ENCODE assay signal across 8 cellular contexts in genomic region chr19:40714519-40715299, GRCh38. TPM values are rescaled to one million over a fixed set of nuclear protein-coding genes. Genes with fewer than 3 reads are reported as not detected.
A peak's percentile ranks its signal among the peaks of the same experiment; 100 is the strongest.
DNase-seq lines count a peak whose midpoint lies in the region; ATAC-seq, FAIRE-seq and TF ChIP-seq lines count a peak whose summit lies in the region.

No MANE protein-coding gene starts in this region.

- TF ChIP-seq EP300 in HepG2 (IDR thresholded peaks at IDR 0.05; ENCODE audit: low read depth in 2 of 2, low read length in 2 of 2) (no peak), HepG2 (CRISPR knock-in tag; IDR thresholded peaks at IDR 0.05; ENCODE audit: borderline replicate concordance) (no peak)

- H3K79me2 ChIP-seq in HepG2 (ENCODE audit: insufficient read depth, low read length): peaks cover 25% of the 10 kb centered on the region

- no peaks in the 10 kb centered on the region; a peak in 1 of 5 replicates for H3K27me3 ChIP-seq in HepG2 (ENCODE audit: control insufficient read depth in 1 of 2, insufficient read depth in 2 of 2, low read length in 2 of 2)

- BruUV-seq in HepG2 (replicated peaks; lab: Mats Ljungman, UMichigan): no TSS peak

- no peak for TF ChIP-seq POLR2A in HepG2 (IDR thresholded peaks at IDR 0.05; ENCODE audit: insufficient read depth in 1 of 2, low read depth in 2 of 2, low read length in 2 of 2)

- POLR2A ChIA-PET in HepG2 (lab: Yijun Ruan, JAX): interaction anchor here (1.0 kb wide), 1 partner anchor 63 kb away, joined by 6 read pairs; the partner anchor contains the start of gene RAB4B

- no peak for TF ChIP-seq CTCF in HepG2 (CRISPR knock-in tag; IDR thresholded peaks at IDR 0.05)

- intact Hi-C loops in HepG2 (cut with micrococcal nuclease; ENCODE audit: unreplicated experiment): loop anchor here (5.0 kb wide), 1 partner anchor 93 kb away; no protein-coding TSS in a partner anchor

- H3K9ac ChIP-seq in HepG2 (ENCODE audit: insufficient read depth, low read depth, low read length): peak overlapping the region; percentile 96

- H4K20me1 ChIP-seq in HepG2 (ENCODE audit: insufficient read depth, low read length): 0 out of 2 replicates have a peak, but pooled peaks cover 4% of the 10 kb centered on the region

- H3K36me3 ChIP-seq in HepG2 (replicated peaks in 1 of 2; ENCODE audit: control insufficient read depth in 1 of 2, insufficient read depth in 2 of 2, low read length in 2 of 2): peaks cover 2 to 4% of the 10 kb centered on the region in 2 experiments; a peak in 3 of 5 replicates

- H3K27ac ChIP-seq in HepG2 (ENCODE audit: extremely low read length, insufficient read depth, low read length): peak overlapping the region; percentile 95

- H3K4me3 ChIP-seq in HepG2 (replicated peaks in 1 of 3; ENCODE audit: insufficient read depth in 1 of 3, low read depth in 2 of 3, low read length in 3 of 3): peak overlapping the region; percentile 90 to 99 (median 92)

- in situ Hi-C loops in HepG2 (cut with HindIII; ENCODE audit: extremely low pct_ligation_motif_present, low pct_unique_long_range_greater_than_20kb): loop anchor here (5.0 kb wide), 1 partner anchor 38 kb away; the partner anchor contains the start of genes ACTMAP and SNRPA

- DNase-seq in Ammon's horn (ENCODE audit: low spot score): peak; percentile 98
- DNase-seq in GM19239 (ENCODE audit: insufficient read length, low spot score): peak; percentile 90
- DNase-seq in NCI-H526 (lab: John Stamatoyannopoulos, UW): peak; percentile 90 to 98
- DNase-seq in activated CD4-positive, alpha-beta T cell treated with anti-CD3 and anti-CD28 coated beads, Interleukin-2, amount 50 U/mL, for 24 hours (ENCODE audit: low read depth in 1 of 2, low spot score in 1 of 2): peak; percentile 76 to 87
- DNase-seq in dedifferentiated amniotic fluid mesenchymal stem cell (ENCODE audit: extremely low spot score): peak; percentile 90
- DNase-seq in HepG2 (ENCODE audit: low spot score): peak; percentile 81
- peak; percentile 94 for DNase-seq in stimulated activated CD4-positive, alpha-beta T cell treated with anti-CD3 and anti-CD28 coated beads, Interleukin-2, amount 100 ng/mL, for 24 hours

- CTCF ChIA-PET in HepG2 (lab: Yijun Ruan, JAX; ENCODE audit: low intra/inter-chr PET ratio, low total read pairs): no interaction called here

- no peaks in the 10 kb centered on the region for H3K9me3 ChIP-seq in HepG2 (ENCODE audit: low read length)

- ATAC-seq in HG03442 (IDR thresholded peaks at IDR 0.05; ENCODE audit: unreplicated experiment) (peak; percentile 51), HepG2 (peak; percentile 81)

- WGBS in HepG2 (ENCODE audit: low lambda C conversion rate): 7% methylated on average over 26 of the region's 31 CpGs

- FAIRE-seq in GM19239 (lab: Jason Lieb, UNC) (peak; percentile 84), HepG2 (lab: Jason Lieb, UNC) (peak; percentile 64)

- peaks cover 24% of the 10 kb centered on the region for H3K4me1 ChIP-seq in HepG2 (ENCODE audit: insufficient read depth, low read length)

- TF ChIP-seq RAD21 in HepG2 (CRISPR knock-in tag; IDR thresholded peaks at IDR 0.05): no peak

- peak overlapping the region; percentile 94 for H3K4me2 ChIP-seq in HepG2 (ENCODE audit: low read depth, low read length)

- H2AFZ ChIP-seq in HepG2 (ENCODE audit: low read length): no peak overlapping the region

RNA-seq across cellular contexts. Expression of gene COQ8B, which starts 2.0 kb away (rescaled TPM):
- total RNA-seq in HepG2 (2016; rRNA removed; fragmentation: Illumina TruSeq; extraction: Trizol): 10.3 and 17.2 TPM in 2 replicates
- total RNA-seq in HepG2 (2016; cell fraction: cytosol; rRNA removed; fragmentation: Illumina TruSeq; extraction: Trizol; ENCODE audit: low read depth): 11.6 and 12.3 TPM in 2 replicates
- 8.6 and 17.5 TPM in 2 replicates for total RNA-seq in HepG2 (2016; cell fraction: insoluble cytoplasmic fraction; rRNA removed; fragmentation: Illumina TruSeq; extraction: Trizol)
- 16.6 and 19.5 TPM in 2 replicates for total RNA-seq in HepG2 (2016; cell fraction: membrane; rRNA removed; fragmentation: Illumina TruSeq; extraction: Trizol)
- total RNA-seq in HepG2 (2016; cell fraction: nucleus; rRNA removed; fragmentation: Illumina TruSeq; extraction: Trizol): 13.3 and 18.3 TPM in 2 replicates
- polyA plus RNA-seq in HepG2 (2011; rRNA removed): 12.3 and 14.7 TPM in 2 replicates
- polyA plus RNA-seq in HepG2 (2011; cell fraction: cytosol; rRNA removed): 9.9 and 15.6 TPM in 2 replicates
- polyA plus RNA-seq in HepG2 (2011; cell fraction: nucleus; rRNA removed): 54.2 and 65.2 TPM in 2 replicates
- polyA plus RNA-seq in HepG2 (2012): 8.7 and 13.0 TPM in 2 replicates
- polyA plus RNA-seq in HepG2 (2016; cell fraction: cytosol; fragmentation: Illumina TruSeq; extraction: Trizol; ENCODE audit: low read depth): 5.6 and 6.3 TPM in 2 replicates
- polyA plus RNA-seq in HepG2 (2016; cell fraction: insoluble cytoplasmic fraction; fragmentation: Illumina TruSeq; extraction: Trizol; ENCODE audit: low read depth): 7.8 and 9.6 TPM in 2 replicates
- polyA plus RNA-seq in HepG2 (2016; cell fraction: membrane; fragmentation: Illumina TruSeq; extraction: Trizol; ENCODE audit: low read depth): 8.1 and 8.4 TPM in 2 replicates
- 21.5 and 25.0 TPM in 2 replicates for polyA plus RNA-seq in HepG2 (2016; cell fraction: nucleus; fragmentation: Illumina TruSeq; extraction: Trizol; ENCODE audit: insufficient read depth, low read depth)
- 22.0 and 30.0 TPM in 2 replicates for polyA minus RNA-seq in HepG2 (2011; rRNA and poly(A)+ RNA removed; ENCODE audit: low replicate concordance)
- polyA minus RNA-seq in HepG2 (2011; cell fraction: cytosol; rRNA and poly(A)+ RNA removed): 7.7 and 9.0 TPM in 2 replicates
- 19.1 and 21.8 TPM in 2 replicates for polyA minus RNA-seq in HepG2 (2011; cell fraction: nucleus; rRNA and poly(A)+ RNA removed)

RNA-seq across cellular contexts. Expression of gene ITPKC, which starts 2.2 kb away (rescaled TPM):
- 11.2 and 11.3 TPM in 2 replicates for total RNA-seq in HepG2 (2016; rRNA removed; fragmentation: Illumina TruSeq; extraction: Trizol)
- 2.2 and 2.9 TPM in 2 replicates for total RNA-seq in HepG2 (2016; cell fraction: cytosol; rRNA removed; fragmentation: Illumina TruSeq; extraction: Trizol; ENCODE audit: low read depth)
- total RNA-seq in HepG2 (2016; cell fraction: insoluble cytoplasmic fraction; rRNA removed; fragmentation: Illumina TruSeq; extraction: Trizol): 11.1 and 11.2 TPM in 2 replicates
- 6.2 and 7.0 TPM in 2 replicates for total RNA-seq in HepG2 (2016; cell fraction: membrane; rRNA removed; fragmentation: Illumina TruSeq; extraction: Trizol)
- 9.4 and 10.1 TPM in 2 replicates for total RNA-seq in HepG2 (2016; cell fraction: nucleus; rRNA removed; fragmentation: Illumina TruSeq; extraction: Trizol)
- 6.9 and 12.4 TPM in 2 replicates for polyA plus RNA-seq in HepG2 (2011; rRNA removed)
- polyA plus RNA-seq in HepG2 (2011; cell fraction: cytosol; rRNA removed): 7.5 and 8.3 TPM in 2 replicates
- polyA plus RNA-seq in HepG2 (2011; cell fraction: nucleus; rRNA removed): 10.9 and 11.5 TPM in 2 replicates
- polyA plus RNA-seq in HepG2 (2012): 5.5 and 8.9 TPM in 2 replicates
- polyA plus RNA-seq in HepG2 (2016; cell fraction: cytosol; fragmentation: Illumina TruSeq; extraction: Trizol; ENCODE audit: low read depth): 1.6 and 1.9 TPM in 2 replicates
- polyA plus RNA-seq in HepG2 (2016; cell fraction: insoluble cytoplasmic fraction; fragmentation: Illumina TruSeq; extraction: Trizol; ENCODE audit: low read depth): 9.6 and 11.1 TPM in 2 replicates
- 4.0 and 4.4 TPM in 2 replicates for polyA plus RNA-seq in HepG2 (2016; cell fraction: membrane; fragmentation: Illumina TruSeq; extraction: Trizol; ENCODE audit: low read depth)
- 16.8 and 17.2 TPM in 2 replicates for polyA plus RNA-seq in HepG2 (2016; cell fraction: nucleus; fragmentation: Illumina TruSeq; extraction: Trizol; ENCODE audit: insufficient read depth, low read depth)
- polyA minus RNA-seq in HepG2 (2011; rRNA and poly(A)+ RNA removed; ENCODE audit: low replicate concordance): 7.6 and 22.0 TPM in 2 replicates
- 4.2 and 6.6 TPM in 2 replicates for polyA minus RNA-seq in HepG2 (2011; cell fraction: cytosol; rRNA and poly(A)+ RNA removed)
- polyA minus RNA-seq in HepG2 (2011; cell fraction: nucleus; rRNA and poly(A)+ RNA removed): 5.5 and 7.5 TPM in 2 replicates

RNA-seq across cellular contexts. Expression of gene NUMBL, which starts 24.3 kb away (rescaled TPM):
- 0.20 and 0.49 TPM in 2 replicates for total RNA-seq in HepG2 (2016; rRNA removed; fragmentation: Illumina TruSeq; extraction: Trizol)
- 0.09 and 0.10 TPM in 2 replicates for total RNA-seq in HepG2 (2016; cell fraction: cytosol; rRNA removed; fragmentation: Illumina TruSeq; extraction: Trizol; ENCODE audit: low read depth)
- 0.04 and 0.58 TPM in 2 replicates for total RNA-seq in HepG2 (2016; cell fraction: insoluble cytoplasmic fraction; rRNA removed; fragmentation: Illumina TruSeq; extraction: Trizol)
- total RNA-seq in HepG2 (2016; cell fraction: membrane; rRNA removed; fragmentation: Illumina TruSeq; extraction: Trizol): 0.25 and 0.52 TPM in 2 replicates
- total RNA-seq in HepG2 (2016; cell fraction: nucleus; rRNA removed; fragmentation: Illumina TruSeq; extraction: Trizol): 0.69 and 2.1 TPM in 2 replicates
- polyA plus RNA-seq in HepG2 (2011; rRNA removed): 2.2 and 2.3 TPM in 2 replicates
- polyA plus RNA-seq in HepG2 (2011; cell fraction: cytosol; rRNA removed): 0.67 and 0.90 TPM in 2 replicates
- 21.6 and 25.2 TPM in 2 replicates for polyA plus RNA-seq in HepG2 (2011; cell fraction: nucleus; rRNA removed)
- 0.78 and 2.1 TPM in 2 replicates for polyA plus RNA-seq in HepG2 (2012)
- polyA plus RNA-seq in HepG2 (2016; cell fraction: cytosol; fragmentation: Illumina TruSeq; extraction: Trizol; ENCODE audit: low read depth): 0.10 and 0.11 TPM in 2 replicates
- 0.27 and 0.56 TPM in 2 replicates for polyA plus RNA-seq in HepG2 (2016; cell fraction: insoluble cytoplasmic fraction; fragmentation: Illumina TruSeq; extraction: Trizol; ENCODE audit: low read depth)
- polyA plus RNA-seq in HepG2 (2016; cell fraction: membrane; fragmentation: Illumina TruSeq; extraction: Trizol; ENCODE audit: low read depth): 0.07 and 0.19 TPM in 2 replicates
- polyA plus RNA-seq in HepG2 (2016; cell fraction: nucleus; fragmentation: Illumina TruSeq; extraction: Trizol; ENCODE audit: insufficient read depth, low read depth): 4.8 and 6.7 TPM in 2 replicates
- polyA minus RNA-seq in HepG2 (2011; rRNA and poly(A)+ RNA removed; ENCODE audit: low replicate concordance): 1.2 and 14.1 TPM in 2 replicates
- polyA minus RNA-seq in HepG2 (2011; cell fraction: cytosol; rRNA and poly(A)+ RNA removed): 0.35 and 0.99 TPM in 2 replicates
- 2.8 and 2.9 TPM in 2 replicates for polyA minus RNA-seq in HepG2 (2011; cell fraction: nucleus; rRNA and poly(A)+ RNA removed)

RNA-seq across cellular contexts. Expression of gene ACTMAP, which starts 35.6 kb away (rescaled TPM):
- 2.2 and 3.9 TPM in 2 replicates for total RNA-seq in HepG2 (2016; rRNA removed; fragmentation: Illumina TruSeq; extraction: Trizol)
- total RNA-seq in HepG2 (2016; cell fraction: cytosol; rRNA removed; fragmentation: Illumina TruSeq; extraction: Trizol; ENCODE audit: low read depth): 2.1 and 5.1 TPM in 2 replicates
- total RNA-seq in HepG2 (2016; cell fraction: insoluble cytoplasmic fraction; rRNA removed; fragmentation: Illumina TruSeq; extraction: Trizol): 2.2 and 3.3 TPM in 2 replicates
- 4.4 and 4.8 TPM in 2 replicates for total RNA-seq in HepG2 (2016; cell fraction: membrane; rRNA removed; fragmentation: Illumina TruSeq; extraction: Trizol)
- total RNA-seq in HepG2 (2016; cell fraction: nucleus; rRNA removed; fragmentation: Illumina TruSeq; extraction: Trizol): 3.9 and 4.4 TPM in 2 replicates
- 7.9 and 11.3 TPM in 2 replicates for polyA plus RNA-seq in HepG2 (2011; rRNA removed)
- polyA plus RNA-seq in HepG2 (2011; cell fraction: cytosol; rRNA removed): 4.7 and 5.7 TPM in 2 replicates
- 30.8 and 31.7 TPM in 2 replicates for polyA plus RNA-seq in HepG2 (2011; cell fraction: nucleus; rRNA removed)
- polyA plus RNA-seq in HepG2 (2012): 13.1 and 16.5 TPM in 2 replicates
- polyA plus RNA-seq in HepG2 (2016; cell fraction: cytosol; fragmentation: Illumina TruSeq; extraction: Trizol; ENCODE audit: low read depth): 4.5 and 4.7 TPM in 2 replicates
- polyA plus RNA-seq in HepG2 (2016; cell fraction: insoluble cytoplasmic fraction; fragmentation: Illumina TruSeq; extraction: Trizol; ENCODE audit: low read depth): 10.5 and 13.7 TPM in 2 replicates
- polyA plus RNA-seq in HepG2 (2016; cell fraction: membrane; fragmentation: Illumina TruSeq; extraction: Trizol; ENCODE audit: low read depth): 12.4 and 14.6 TPM in 2 replicates
- polyA plus RNA-seq in HepG2 (2016; cell fraction: nucleus; fragmentation: Illumina TruSeq; extraction: Trizol; ENCODE audit: insufficient read depth, low read depth): 46.1 and 49.5 TPM in 2 replicates
- 11.2 and 11.8 TPM in 2 replicates for polyA minus RNA-seq in HepG2 (2011; rRNA and poly(A)+ RNA removed; ENCODE audit: low replicate concordance)
- 8.1 and 9.0 TPM in 2 replicates for polyA minus RNA-seq in HepG2 (2011; cell fraction: cytosol; rRNA and poly(A)+ RNA removed)
- 5.2 and 5.3 TPM in 2 replicates for polyA minus RNA-seq in HepG2 (2011; cell fraction: nucleus; rRNA and poly(A)+ RNA removed)

RNA-seq across cellular contexts. Expression of gene SNRPA, which starts 36.3 kb away (rescaled TPM):
- total RNA-seq in HepG2 (2016; rRNA removed; fragmentation: Illumina TruSeq; extraction: Trizol): 55.6 and 59.6 TPM in 2 replicates
- total RNA-seq in HepG2 (2016; cell fraction: cytosol; rRNA removed; fragmentation: Illumina TruSeq; extraction: Trizol; ENCODE audit: low read depth): 30.9 and 37.5 TPM in 2 replicates
- 43.3 and 60.9 TPM in 2 replicates for total RNA-seq in HepG2 (2016; cell fraction: insoluble cytoplasmic fraction; rRNA removed; fragmentation: Illumina TruSeq; extraction: Trizol)
- 30.2 and 35.2 TPM in 2 replicates for total RNA-seq in HepG2 (2016; cell fraction: membrane; rRNA removed; fragmentation: Illumina TruSeq; extraction: Trizol)
- 40.9 and 42.9 TPM in 2 replicates for total RNA-seq in HepG2 (2016; cell fraction: nucleus; rRNA removed; fragmentation: Illumina TruSeq; extraction: Trizol)
- polyA plus RNA-seq in HepG2 (2011; rRNA removed): 111 and 162 TPM in 2 replicates
- 36.8 and 67.8 TPM in 2 replicates for polyA plus RNA-seq in HepG2 (2011; cell fraction: cytosol; rRNA removed)
- 112 and 136 TPM in 2 replicates for polyA plus RNA-seq in HepG2 (2011; cell fraction: nucleus; rRNA removed)
- 55.3 and 58.7 TPM in 2 replicates for polyA plus RNA-seq in HepG2 (2012)
- polyA plus RNA-seq in HepG2 (2016; cell fraction: cytosol; fragmentation: Illumina TruSeq; extraction: Trizol; ENCODE audit: low read depth): 31.4 and 37.9 TPM in 2 replicates
- polyA plus RNA-seq in HepG2 (2016; cell fraction: insoluble cytoplasmic fraction; fragmentation: Illumina TruSeq; extraction: Trizol; ENCODE audit: low read depth): 87.1 and 104 TPM in 2 replicates
- polyA plus RNA-seq in HepG2 (2016; cell fraction: membrane; fragmentation: Illumina TruSeq; extraction: Trizol; ENCODE audit: low read depth): 41.6 and 53.2 TPM in 2 replicates
- 106 and 112 TPM in 2 replicates for polyA plus RNA-seq in HepG2 (2016; cell fraction: nucleus; fragmentation: Illumina TruSeq; extraction: Trizol; ENCODE audit: insufficient read depth, low read depth)
- 182 and 255 TPM in 2 replicates for polyA minus RNA-seq in HepG2 (2011; rRNA and poly(A)+ RNA removed; ENCODE audit: low replicate concordance)
- 80.0 and 106 TPM in 2 replicates for polyA minus RNA-seq in HepG2 (2011; cell fraction: cytosol; rRNA and poly(A)+ RNA removed)
- 49.1 and 73.4 TPM in 2 replicates for polyA minus RNA-seq in HepG2 (2011; cell fraction: nucleus; rRNA and poly(A)+ RNA removed)

Comparison
In these comparisons a context has a peak if more than half of its experiments do, and no peak if none do; other contexts are left out.
1. Peak in every context shown above with its lines: DNase-seq, ATAC-seq, H3K4me3 ChIP-seq and H3K27ac ChIP-seq.